Comparison of ENCODE assay signal across 8 cellular contexts in genomic region chr20:3808141-3808479, GRCh38. TPM values are rescaled to one million over a fixed set of nuclear protein-coding genes. Genes with fewer than 3 reads are reported as not detected.
DNase-seq lines count a peak whose midpoint lies in the region; ATAC-seq, FAIRE-seq and TF ChIP-seq lines count a peak whose summit lies in the region.

No MANE protein-coding gene starts in this region.

- H3K4me1 ChIP-seq in PC-9 (replicated peaks; ENCODE audit: insufficient read depth): peaks cover 65% of the 10 kb centered on the region
- peaks cover 7 to 14% (median 9%) of the 10 kb centered on the region in 4 experiments; a peak in 6 of 7 replicates for H3K4me1 ChIP-seq in H1 (replicated peaks in 1 of 4; ENCODE audit: control insufficient read depth in 3 of 4, insufficient read depth in 4 of 4, low read length in 3 of 4)
- H3K4me1 ChIP-seq in mucosa of descending colon (ENCODE audit: low read depth): peaks cover 60% of the 10 kb centered on the region

- no peak overlapping the region for H3K4ac ChIP-seq in H1 (replicated peaks; ENCODE audit: insufficient read length, low read depth, low read length)

- H3K79me1 ChIP-seq in H1 (ENCODE audit: low read depth, low read length): no peaks in the 10 kb centered on the region

- H2AFZ ChIP-seq in PC-9 (no peak overlapping the region), H1 (ENCODE audit: low read length) (no peak overlapping the region)

- H2BK12ac ChIP-seq in H1 (ENCODE audit: low read depth, low read length): no peak overlapping the region; the same call in 1 of the 2 replicates

- H3F3A ChIP-seq in PC-9 (ENCODE audit: insufficient read depth, low read depth): peaks cover 60% of the 10 kb centered on the region

- H3K4me2 ChIP-seq in PC-9 (peak overlapping the region; percentile 63), H1 (ENCODE audit: insufficient read depth in 1 of 2, low read depth in 2 of 2, low read length in 2 of 2) (no peak overlapping the region)

- H3K14ac ChIP-seq in H1 (ENCODE audit: insufficient read length): no peak overlapping the region

- intact Hi-C loops in PC-9 (cut with micrococcal nuclease; ENCODE audit: unreplicated experiment) (no loop called here), mucosa of descending colon (cut with DNase I, micrococcal nuclease) (no loop called here)

- no peaks in the 10 kb centered on the region for H3K9me2 ChIP-seq in PC-9 (ENCODE audit: insufficient read depth)

- H3K9me3 ChIP-seq in PC-9 (ENCODE audit: insufficient read depth, low read depth) (no peaks in the 10 kb centered on the region), H1 (ENCODE audit: insufficient read depth in 2 of 2, low read depth in 1 of 2, low read length in 1 of 2) (no peaks in the 10 kb centered on the region), mucosa of descending colon (no peaks in the 10 kb centered on the region), WERI-Rb-1 (ENCODE audit: severe bottlenecking) (no peaks in the 10 kb centered on the region)

- H2BK15ac ChIP-seq in H1 (ENCODE audit: low read length): peak overlapping the region; percentile 13; the same call in 1 of the 2 replicates

- H4K91ac ChIP-seq in H1 (replicated peaks; ENCODE audit: insufficient read length, low read length): no peak overlapping the region

- ATAC-seq in mucosa of descending colon (peak; percentile 68), HG03135 (IDR thresholded peaks at IDR 0.05; ENCODE audit: unreplicated experiment) (no peak), HG02798 (IDR thresholded peaks at IDR 0.05; ENCODE audit: poor library complexity, unreplicated experiment) (no peak)

- H3K23me2 ChIP-seq in H1 (ENCODE audit: low read depth, low read length): no peaks in the 10 kb centered on the region

- H3K27me3 ChIP-seq in PC-9 (ENCODE audit: insufficient read depth, low read depth): no peaks in the 10 kb centered on the region
- no peaks in the 10 kb centered on the region for H3K27me3 ChIP-seq in H1 (replicated peaks in 1 of 4; ENCODE audit: control insufficient read depth in 3 of 4, extremely low read depth in 1 of 4, insufficient read depth in 3 of 4, low read length in 3 of 4)
- no peaks in the 10 kb centered on the region for H3K27me3 ChIP-seq in WERI-Rb-1 (ENCODE audit: insufficient read depth, low read depth, severe bottlenecking)

- no peak overlapping the region for H3K56ac ChIP-seq in H1 (replicated peaks; ENCODE audit: insufficient read length, low read depth, low read length)

- H4K5ac ChIP-seq in H1 (ENCODE audit: insufficient read length, low read depth, low read length): no peak overlapping the region

- TF ChIP-seq CTCF in PC-9 (conservative IDR thresholded peaks at IDR 0.05) (no peak), H1 (IDR thresholded peaks at IDR 0.05; ENCODE audit: control extremely low read depth in 1 of 3, insufficient read depth in 1 of 3, low read depth in 1 of 3, low read length in 3 of 3) (no peak), mucosa of descending colon (IDR thresholded peaks at IDR 0.05) (no peak), WERI-Rb-1 (IDR thresholded peaks at IDR 0.05; ENCODE audit: low read depth, low read length) (no peak)

- H2BK5ac ChIP-seq in H1 (ENCODE audit: low read depth, low read length): no peak overlapping the region

- no peaks in the 10 kb centered on the region for H4K20me1 ChIP-seq in PC-9 (ENCODE audit: insufficient read depth)
- no peaks in the 10 kb centered on the region for H4K20me1 ChIP-seq in H1 (replicated peaks in 1 of 2; ENCODE audit: control insufficient read depth in 1 of 2, insufficient read depth in 2 of 2, low read length in 2 of 2)

- peak; percentile 78 for DNase-seq in ELF-1 (ENCODE audit: low read depth, low spot score)
- DNase-seq in PC-9: peak; percentile 46 to 74
- DNase-seq in H1 (ENCODE audit: low read depth in 1 of 2, low spot score in 2 of 2): no peak
- DNase-seq in mucosa of descending colon: peak; percentile 86 to 95 (median 89)
- DNase-seq in WERI-Rb-1: no peak
- DNase-seq in MV-4-11 (lab: John Stamatoyannopoulos, UW): no peak

- H3K79me2 ChIP-seq in PC-9 (ENCODE audit: low read depth) (0 out of 2 replicates have a peak, but pooled peaks cover 7% of the 10 kb centered on the region), H1 (ENCODE audit: control insufficient read depth in 1 of 2, insufficient read depth in 2 of 2, low read length in 2 of 2) (no peaks in the 10 kb centered on the region)

- H2BK120ac ChIP-seq in H1 (replicated peaks; ENCODE audit: low read depth, low read length): no peak overlapping the region

- no peak for TF ChIP-seq RAD21 in H1 (IDR thresholded peaks at IDR 0.05 in 1 of 2, conservative IDR thresholded peaks at IDR 0.05 in 1 of 2; ENCODE audit: low read depth in 2 of 2, low read length in 2 of 2)

- H3K4me3 ChIP-seq in PC-9 (no peak overlapping the region), H1 (ENCODE audit: extremely low read depth in 1 of 4, insufficient read depth in 2 of 4, low read depth in 3 of 4, low read length in 4 of 4) (no peak overlapping the region), mucosa of descending colon (no peak overlapping the region), WERI-Rb-1 (ENCODE audit: low read depth, low read length) (no peak overlapping the region)

- no peak overlapping the region for H2BK20ac ChIP-seq in H1 (ENCODE audit: low read length)

- no TSS peak for BruUV-seq in PC-9 (replicated peaks; lab: Mats Ljungman, UMichigan)

- no peak for TF ChIP-seq POLR2A in H1 (IDR thresholded peaks at IDR 0.05; ENCODE audit: control extremely low read depth in 1 of 2, low read depth in 2 of 2, low read length in 2 of 2)

- no peak for TF ChIP-seq EP300 in H1 (IDR thresholded peaks at IDR 0.05; ENCODE audit: borderline replicate concordance in 1 of 2, low read depth in 2 of 2, low read length in 2 of 2)

- H3K23ac ChIP-seq in H1 (ENCODE audit: insufficient read length): no peak overlapping the region

- H3K9ac ChIP-seq in H1 (replicated peaks in 1 of 4; ENCODE audit: extremely low read depth in 1 of 4, low read depth in 3 of 4, low read length in 3 of 4): no peak overlapping the region

- peak overlapping the region; percentile 88 for H3K27ac ChIP-seq in PC-9
- H3K27ac ChIP-seq in H1 (ENCODE audit: low read depth, low read length): no peak overlapping the region
- H3K27ac ChIP-seq in WERI-Rb-1: no peak overlapping the region

- no peak for FAIRE-seq in H1 (lab: Jason Lieb, UNC)

- CTCF ChIA-PET in PC-9 (lab: Charles Lee): interaction anchor here (0.6 to 1.0 kb wide), 2 partner anchors 10 to 492 kb away, joined by 5 to 6 read pairs; no protein-coding TSS in a partner anchor
- CTCF ChIA-PET in H1 (lab: Charles Lee; ENCODE audit: partially characterized antibody): interaction anchor here (1.0 kb wide), 1 partner anchor 63 kb away, joined by 3 read pairs; no protein-coding TSS in a partner anchor

- no peak overlapping the region for H2AK5ac ChIP-seq in H1 (ENCODE audit: low read depth, low read length)

- H3K36me3 ChIP-seq in PC-9 (ENCODE audit: low read depth): no peaks in the 10 kb centered on the region
- peaks cover 0 to 16% (median 11%) of the 10 kb centered on the region in 4 experiments; a peak in 7 of 8 replicates for H3K36me3 ChIP-seq in H1 (ENCODE audit: control insufficient read depth in 2 of 4, insufficient read depth in 4 of 4, low read length in 3 of 4)
- H3K36me3 ChIP-seq in mucosa of descending colon (ENCODE audit: low read depth): peaks cover 3% of the 10 kb centered on the region
- peaks cover 28% of the 10 kb centered on the region for H3K36me3 ChIP-seq in WERI-Rb-1

- POLR2A ChIA-PET in PC-9 (lab: Charles Lee; ENCODE audit: unreplicated experiment): interaction anchor here (0.6 kb wide), 1 partner anchor 199 kb away, joined by 3 read pairs; no protein-coding TSS in a partner anchor
- POLR2A ChIA-PET in H1 (lab: Charles Lee; ENCODE audit: partially characterized antibody): no interaction called here

- 58% methylated on average over 4 of the region's 4 CpGs; no CpG with 5 or more reads in 1 of the 2 experiments for WGBS in H1 (ENCODE audit: extremely low coverage in 1 of 2, insufficient coverage in 1 of 2, insufficient read length in 1 of 2, insufficient replicate concordance in 2 of 2, low coverage in 1 of 2, low lambda C conversion rate in 2 of 2, missing lambda C conversion rate in 1 of 2), 2 experiments

- H3K18ac ChIP-seq in H1 (ENCODE audit: extremely low read depth, low read length): peak overlapping the region; percentile 51

- H4K8ac ChIP-seq in H1 (ENCODE audit: extremely low read depth, insufficient read depth, low read length): no peak overlapping the region

RNA-seq across cellular contexts. Expression of gene CDC25B, which starts 12.0 kb away (rescaled TPM):
- total RNA-seq in PC-9 (2021) (83.5 and 91.0 TPM in 2 replicates), mucosa of descending colon (10 to 100 TPM; 12.2 to 52.0 (median 38.4) TPM)
- 30.3 and 31.2 TPM in 2 replicates for total RNA-seq in H1 (2021; fragmentation: NEBNext Ultra II Directional; extraction: Animal tissue kit (Norgen Biotek cat#: 25700))
- 21.7 and 32.4 TPM in 2 replicates for polyA plus RNA-seq in H1 (2011; rRNA removed)
- 21.8 TPM for polyA plus RNA-seq in H1 (2011; cell fraction: cytosol; rRNA removed)
- 69.1 TPM for polyA plus RNA-seq in H1 (2011; cell fraction: nucleus; rRNA removed)
- 28.3 to 33.6 TPM (median 29.7 TPM) in 4 replicates for polyA plus RNA-seq in H1 (2012, experiment 1 of 2)
- 28.7 TPM for polyA plus RNA-seq in H1 (2012, experiment 2 of 2)
- polyA plus RNA-seq in H1 (2013, experiment 1 of 2): 18.1 TPM
- polyA plus RNA-seq in H1 (2013, experiment 2 of 2): 16.5 TPM
- 12.9 and 21.6 TPM in 2 replicates for polyA minus RNA-seq in H1 (2011; rRNA and poly(A)+ RNA removed)
- 19.9 TPM for polyA minus RNA-seq in H1 (2011; cell fraction: cytosol; rRNA and poly(A)+ RNA removed)
- polyA minus RNA-seq in H1 (2011; cell fraction: nucleus; rRNA and poly(A)+ RNA removed): 16.8 TPM

RNA-seq across cellular contexts. Expression of gene AP5S1, which starts 12.2 kb away (rescaled TPM):
- total RNA-seq in PC-9 (2021) (18.3 and 20.0 TPM in 2 replicates), mucosa of descending colon (10 to 100 TPM; 13.0 to 18.6 (median 13.9) TPM)
- 3.4 and 3.7 TPM in 2 replicates for total RNA-seq in H1 (2021; fragmentation: NEBNext Ultra II Directional; extraction: Animal tissue kit (Norgen Biotek cat#: 25700))
- polyA plus RNA-seq in H1 (2011; rRNA removed): 3.3 and 4.0 TPM in 2 replicates
- polyA plus RNA-seq in H1 (2011; cell fraction: cytosol; rRNA removed): 3.0 TPM
- 3.1 TPM for polyA plus RNA-seq in H1 (2011; cell fraction: nucleus; rRNA removed)
- polyA plus RNA-seq in H1 (2012, experiment 1 of 2): 3.0 to 4.2 TPM (median 3.7 TPM) in 4 replicates
- 2.7 TPM for polyA plus RNA-seq in H1 (2012, experiment 2 of 2)
- 1.9 TPM for polyA plus RNA-seq in H1 (2013, experiment 1 of 2)
- polyA plus RNA-seq in H1 (2013, experiment 2 of 2): 1.6 TPM
- polyA minus RNA-seq in H1 (2011; rRNA and poly(A)+ RNA removed): 2.3 and 4.1 TPM in 2 replicates
- polyA minus RNA-seq in H1 (2011; cell fraction: cytosol; rRNA and poly(A)+ RNA removed): 3.4 TPM
- polyA minus RNA-seq in H1 (2011; cell fraction: nucleus; rRNA and poly(A)+ RNA removed): 3.4 TPM

RNA-seq across cellular contexts. Expression of gene CENPB, which starts 21.6 kb away (rescaled TPM):
- total RNA-seq in PC-9 (2021) (70.8 and 82.9 TPM in 2 replicates), mucosa of descending colon (100 to 1,000 TPM in 1 of 3 donors, 10 to 100 TPM in 2; 71.7 to 114 (median 75.0) TPM)
- 51.6 and 52.8 TPM in 2 replicates for total RNA-seq in H1 (2021; fragmentation: NEBNext Ultra II Directional; extraction: Animal tissue kit (Norgen Biotek cat#: 25700))
- polyA plus RNA-seq in H1 (2011; rRNA removed): 17.7 and 25.2 TPM in 2 replicates
- polyA plus RNA-seq in H1 (2011; cell fraction: cytosol; rRNA removed): 27.2 TPM
- 20.7 TPM for polyA plus RNA-seq in H1 (2011; cell fraction: nucleus; rRNA removed)
- 30.1 to 45.6 TPM (median 44.3 TPM) in 4 replicates for polyA plus RNA-seq in H1 (2012, experiment 1 of 2)
- polyA plus RNA-seq in H1 (2012, experiment 2 of 2): 37.2 TPM
- 25.0 TPM for polyA plus RNA-seq in H1 (2013, experiment 1 of 2)
- 25.0 TPM for polyA plus RNA-seq in H1 (2013, experiment 2 of 2)
- polyA minus RNA-seq in H1 (2011; rRNA and poly(A)+ RNA removed): 18.1 and 24.6 TPM in 2 replicates
- 29.3 TPM for polyA minus RNA-seq in H1 (2011; cell fraction: cytosol; rRNA and poly(A)+ RNA removed)
- 17.5 TPM for polyA minus RNA-seq in H1 (2011; cell fraction: nucleus; rRNA and poly(A)+ RNA removed)

RNA-seq across cellular contexts. Expression of gene SPEF1, which starts 26.9 kb away (rescaled TPM):
- total RNA-seq in PC-9 (2021) (2.6 and 2.7 TPM in 2 replicates), mucosa of descending colon (under 1 TPM in 1 of 3 donors, not detected in 2; 0.19 TPM)
- total RNA-seq in H1 (2021; fragmentation: NEBNext Ultra II Directional; extraction: Animal tissue kit (Norgen Biotek cat#: 25700)): 0.65 and 0.71 TPM in 2 replicates
- 0.50 and 0.51 TPM in 2 replicates for polyA plus RNA-seq in H1 (2011; rRNA removed)
- 0.78 TPM for polyA plus RNA-seq in H1 (2011; cell fraction: cytosol; rRNA removed)
- 0.88 TPM for polyA plus RNA-seq in H1 (2011; cell fraction: nucleus; rRNA removed)
- polyA plus RNA-seq in H1 (2012, experiment 1 of 2): 0.56 to 0.80 TPM (median 0.68 TPM) in 4 replicates
- polyA plus RNA-seq in H1 (2012, experiment 2 of 2): 0.64 TPM
- 0.43 TPM for polyA plus RNA-seq in H1 (2013, experiment 1 of 2)
- polyA plus RNA-seq in H1 (2013, experiment 2 of 2): 0.37 TPM
- 0.37 TPM in 1 of 2 replicates, not detected in the other for polyA minus RNA-seq in H1 (2011; rRNA and poly(A)+ RNA removed)
- polyA minus RNA-seq in H1 (2011; cell fraction: cytosol; rRNA and poly(A)+ RNA removed): not detected
- 0.50 TPM for polyA minus RNA-seq in H1 (2011; cell fraction: nucleus; rRNA and poly(A)+ RNA removed)

RNA-seq across cellular contexts. Expression of gene MAVS, which starts 38.5 kb away (rescaled TPM):
- total RNA-seq in PC-9 (2021) (53.6 and 61.3 TPM in 2 replicates), mucosa of descending colon (10 to 100 TPM; 60.7 to 79.5 (median 72.3) TPM)
- 24.3 and 24.4 TPM in 2 replicates for total RNA-seq in H1 (2021; fragmentation: NEBNext Ultra II Directional; extraction: Animal tissue kit (Norgen Biotek cat#: 25700))
- 9.9 and 12.3 TPM in 2 replicates for polyA plus RNA-seq in H1 (2011; rRNA removed)
- polyA plus RNA-seq in H1 (2011; cell fraction: cytosol; rRNA removed): 10.5 TPM
- polyA plus RNA-seq in H1 (2011; cell fraction: nucleus; rRNA removed): 20.9 TPM
- 12.7 to 16.2 TPM (median 15.3 TPM) in 4 replicates for polyA plus RNA-seq in H1 (2012, experiment 1 of 2)
- 15.0 TPM for polyA plus RNA-seq in H1 (2012, experiment 2 of 2)
- 10.4 TPM for polyA plus RNA-seq in H1 (2013, experiment 1 of 2)
- 9.8 TPM for polyA plus RNA-seq in H1 (2013, experiment 2 of 2)
- polyA minus RNA-seq in H1 (2011; rRNA and poly(A)+ RNA removed): 22.1 and 29.6 TPM in 2 replicates
- 15.1 TPM for polyA minus RNA-seq in H1 (2011; cell fraction: cytosol; rRNA and poly(A)+ RNA removed)
- polyA minus RNA-seq in H1 (2011; cell fraction: nucleus; rRNA and poly(A)+ RNA removed): 15.9 TPM

Comparison
In these comparisons a context has a peak if more than half of its experiments do, and no peak if none do; other contexts are left out.
1. DNase-seq: peak in ELF-1 (single experiment), PC-9 (2 of 2) and mucosa of descending colon (3 of 3); none in H1 (0 of 2), WERI-Rb-1 (single experiment) and MV-4-11 (single experiment).